16 cellular contexts compared by ENCODE assay signal in genomic region chr7:149680316-149681025, GRCh38.
DNase-seq lines count a peak whose midpoint lies in the region; ATAC-seq, FAIRE-seq and TF ChIP-seq lines count a peak whose summit lies in the region.
"Had no signal": no experiment of that assay in that cellular context is flagged by ENCODE, and none has a peak within 500 bp of the region (broad histone marks: within the 10 kb centered on the region; RNA-seq: fewer than 3 reads in every experiment).

No MANE protein-coding gene starts in this region.

- no peak overlapping the region for H2AFZ ChIP-seq in GM23338
- no peak overlapping the region for H2AFZ ChIP-seq in K562 (ENCODE audit: low read depth, low read length)

- H3K9me3 Mint-ChIP-seq in GM23338: no peaks in the 10 kb centered on the region
- H3K9me3 Mint-ChIP-seq: CD4-positive, alpha-beta T cell had no signal

- 0% methylated on average over 2 of the region's 2 CpGs for WGBS in K562 (ENCODE audit: insufficient coverage, low coverage, missing lambda C conversion rate)

- in situ Hi-C loops in K562 (cut with MboI): no loop called here

- H3F3A ChIP-seq in GM23338 (replicated peaks; ENCODE audit: low read depth): no peaks in the 10 kb centered on the region

- no peak for TF ChIP-seq POLR2A in K562 (conservative IDR thresholded peaks at IDR 0.05)

- no peaks in the 10 kb centered on the region for H3K27me3 Mint-ChIP-seq in GM23338 (ENCODE audit: insufficient read depth, low read depth, poor library complexity)

- no peaks in the 10 kb centered on the region for H3K9me1 ChIP-seq in K562 (ENCODE audit: control insufficient read depth, insufficient read depth, low read length)

- H3K4me1 ChIP-seq in GM23338 (ENCODE audit: insufficient read depth): peaks cover 41% of the 10 kb centered on the region
- no peaks in the 10 kb centered on the region for H3K4me1 ChIP-seq in K562 (replicated peaks in 1 of 2; ENCODE audit: control insufficient read depth in 2 of 2, insufficient read depth in 2 of 2, low read length in 2 of 2)
- H3K4me1 ChIP-seq: BE2C had no signal

- H3K9ac ChIP-seq in K562 (ENCODE audit: insufficient read depth in 1 of 2, low read depth in 2 of 2, low read length in 2 of 2): no peak overlapping the region

- POLR2A ChIA-PET in AG04449 (lab: Yijun Ruan, JAX) (no interaction called here), K562 (lab: Yijun Ruan, JAX) (interaction anchor here (1.2 kb wide), 1 partner anchor 10 kb away, joined by 3 read pairs; no protein-coding TSS in a partner anchor)

- DNase-seq in AG04449 (ENCODE audit: low read depth, low spot score) (peak; percentile 31), GM23338 (ENCODE audit: low spot score) (no peak), K562 (ENCODE audit: extremely low read depth in 1 of 4, low spot score in 3 of 4) (no peak), fibroblast of mammary gland (ENCODE audit: low read depth) (peak; percentile 57), OCI-M1 (lab: John Stamatoyannopoulos, UW) (no peak)
- DNase-seq: BE2C; CD4-positive, alpha-beta T cell; H9; NCI-H1694 treated with DMSO at 0.1 percent for 48 hours; NCI-H510A treated with DMSO at 0.1 percent for 48 hours; NCI-H774; Right ventricle myocardium superior had no signal

- TF ChIP-seq RAD21 in K562 (CRISPR knock-in tag; conservative IDR thresholded peaks at IDR 0.05 in 1 of 2, IDR thresholded peaks at IDR 0.05 in 1 of 2): no peak

- TF ChIP-seq CTCF in AG04449 (IDR thresholded peaks at IDR 0.05; ENCODE audit: insufficient read depth, low read length, missing control alignments) (no peak), GM23338 (conservative IDR thresholded peaks at IDR 0.05; ENCODE audit: low read depth in 2 of 2) (no peak), K562 (IDR thresholded peaks at IDR 0.05 in 2 of 3, conservative IDR thresholded peaks at IDR 0.05 in 1 of 3; ENCODE audit: insufficient read depth in 2 of 3, low read depth in 1 of 3, low read length in 3 of 3) (no peak), fibroblast of mammary gland (conservative IDR thresholded peaks at IDR 0.05; ENCODE audit: control insufficient read depth, insufficient read depth, low read depth, low read length) (no peak)

- H3K79me2 ChIP-seq in GM23338 (replicated peaks; ENCODE audit: insufficient read depth) (no peaks in the 10 kb centered on the region), K562 (ENCODE audit: control insufficient read depth, insufficient read depth, low read length) (no peaks in the 10 kb centered on the region)

- no peaks in the 10 kb centered on the region; the same call in 1 of the 2 replicates for H3K9me2 ChIP-seq in GM23338 (ENCODE audit: insufficient read depth)

- H3K4me2 ChIP-seq in GM23338 (peak overlapping the region; percentile 41), K562 (ENCODE audit: insufficient read depth, low read length) (no peak overlapping the region)

- CTCF ChIA-PET in AG04449 (lab: Yijun Ruan, JAX): interaction anchor here (1.2 to 1.9 kb wide), 5 partner anchors 10 to 62 kb away, joined by 3 to 6 read pairs (median 4); a partner anchor contains a TSS
- CTCF ChIA-PET in K562 (lab: Yijun Ruan, JAX; ENCODE audit: low intra/inter-chr PET ratio): no interaction called here

- no peaks in the 10 kb centered on the region for H3K36me3 Mint-ChIP-seq in GM23338 (ENCODE audit: low read depth)

- no peaks in the 10 kb centered on the region for H3K27me3 ChIP-seq in GM23338 (ENCODE audit: insufficient read depth)
- H3K27me3 ChIP-seq in K562 (ENCODE audit: control insufficient read depth in 2 of 2, insufficient read depth in 2 of 2, low read length in 2 of 2): peaks cover 14 to 15% of the 10 kb centered on the region in 2 experiments

- H3K27ac ChIP-seq in GM23338 (ENCODE audit: low read depth): no peak overlapping the region
- H3K27ac ChIP-seq in K562 (ENCODE audit: extremely low read depth, low read depth, low read length): no peak overlapping the region
- H3K27ac ChIP-seq: 22Rv1 had no signal

- H3K27ac Mint-ChIP-seq in GM23338: no peak overlapping the region
- H3K27ac Mint-ChIP-seq: CD4-positive, alpha-beta T cell had no signal

- FAIRE-seq in K562 (lab: Jason Lieb, UNC): no peak

- no TSS peak for BruUV-seq in K562 (replicated peaks; lab: Mats Ljungman, UMichigan)

- no peaks in the 10 kb centered on the region for H3K36me3 ChIP-seq in GM23338 (ENCODE audit: insufficient read depth)
- no peaks in the 10 kb centered on the region for H3K36me3 ChIP-seq in K562 (ENCODE audit: control insufficient read depth, insufficient read depth, low read length)
- H3K36me3 ChIP-seq: BE2C had no signal

- H3K4me1 Mint-ChIP-seq in GM23338: peaks cover 35% of the 10 kb centered on the region

- H3K4me3 ChIP-seq in AG04449 (ENCODE audit: low read depth, low read length) (no peak overlapping the region), GM23338 (no peak overlapping the region), K562 (no peak overlapping the region), fibroblast of mammary gland (ENCODE audit: control insufficient read depth, low read depth, low read length) (no peak overlapping the region)

- ATAC-seq in GM23338 (peak; percentile 34; the same call in 2 of the 3 replicates), K562 (no peak), GM21360 (IDR thresholded peaks at IDR 0.05; ENCODE audit: unreplicated experiment) (no peak), HG02571 (IDR thresholded peaks at IDR 0.05; ENCODE audit: unreplicated experiment) (no peak), GM19023 (IDR thresholded peaks at IDR 0.05; ENCODE audit: unreplicated experiment) (no peak)

- H3K4me3 Mint-ChIP-seq in GM23338: no peak overlapping the region
- H3K4me3 Mint-ChIP-seq: CD4-positive, alpha-beta T cell; H9 had no signal

- H3K9me3 ChIP-seq in K562 (replicated peaks; ENCODE audit: control insufficient read depth, insufficient read depth, low read depth, low read length): 0 out of 2 replicates have a peak, but pooled peaks cover 4% of the 10 kb centered on the region
- H3K9me3 ChIP-seq: BE2C had no signal

- H4K20me1 ChIP-seq in GM23338 (replicated peaks; ENCODE audit: insufficient read depth): no peaks in the 10 kb centered on the region
- H4K20me1 ChIP-seq in K562 (replicated peaks; ENCODE audit: control insufficient read depth, insufficient read depth, low read length): no peaks in the 10 kb centered on the region

- intact Hi-C loops in K562 (cut with micrococcal nuclease): no loop called here

- TF ChIP-seq EP300 in K562 (IDR thresholded peaks at IDR 0.05; ENCODE audit: low read length): no peak

TF ChIP-seq in K562, 482 proteins besides CTCF, POLR2A, EP300 and RAD21 (continues in another document):
- TF ChIP-seq MLX (CRISPR knock-in tag; conservative IDR thresholded peaks at IDR 0.05): no peak
- peak; percentile 59 for TF ChIP-seq ZNF280A (IDR thresholded peaks at IDR 0.05; ENCODE audit: low read depth, partially characterized antibody)
- peak; percentile 2 for TF ChIP-seq MEIS2 (IDR thresholded peaks at IDR 0.05; ENCODE audit: partially characterized antibody)
- TF ChIP-seq THRAP3 (IDR thresholded peaks at IDR 0.05; ENCODE audit: borderline replicate concordance): no peak
- no peak for TF ChIP-seq REST (CRISPR knock-in tag; IDR thresholded peaks at IDR 0.05; ENCODE audit: low read depth)

Comparison
In these comparisons a context has a peak if more than half of its experiments do, and no peak if none do; other contexts are left out.
1. DNase-seq: peak in AG04449 (single experiment) and fibroblast of mammary gland (single experiment); none in GM23338 (single experiment), K562 (0 of 4) and OCI-M1 (single experiment).